ENCODE assay signal across 14 cellular contexts in the genomic region with DNA sequence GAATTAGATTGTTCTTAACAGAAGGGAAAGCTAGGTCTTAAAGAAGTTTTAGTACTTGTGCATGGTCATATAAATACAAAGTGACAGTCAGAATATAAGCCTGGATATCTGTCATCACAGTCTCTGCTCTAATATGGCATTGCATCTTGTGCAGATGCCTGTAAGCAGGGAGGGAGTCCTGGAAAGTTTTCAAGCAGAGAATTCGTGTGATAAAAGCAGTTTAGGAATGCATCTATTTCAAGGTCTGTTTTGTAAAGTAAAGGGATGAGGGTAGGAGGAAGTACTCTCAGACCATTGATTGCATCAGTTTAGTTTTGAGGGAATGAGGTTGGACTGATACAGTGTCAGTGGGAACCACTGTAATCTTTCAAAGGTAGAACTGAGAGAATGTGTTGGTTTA. TPM values are rescaled to one million over a fixed set of nuclear protein-coding genes. Genes with fewer than 3 reads are reported as not detected.
A peak's percentile ranks its signal among the peaks of the same experiment; 100 is the strongest.
DNase-seq lines count a peak whose midpoint lies in the region; ATAC-seq, FAIRE-seq and TF ChIP-seq lines count a peak whose summit lies in the region.
"Had no signal": no experiment of that assay in that cellular context is flagged by ENCODE, and none has a peak within 500 bp of the region (broad histone marks: within the 10 kb centered on the region; RNA-seq: fewer than 3 reads in every experiment).

No MANE protein-coding gene starts in this region.

- H4K8ac ChIP-seq in IMR-90 (ENCODE audit: low read depth in 2 of 2, low read length in 2 of 2), result no peak overlapping the region

- 60% methylated on average over 1 of the region's 1 CpG; no CpG with 5 or more reads in 1 of the 2 experiments for WGBS in IMR-90 (ENCODE audit: extremely low coverage in 2 of 2, insufficient read length in 1 of 2), 2 experiments

- no peak overlapping the region for H3K4ac ChIP-seq in IMR-90 (ENCODE audit: low read depth, low read length)

- peak overlapping the region; percentile 64 for H3K4me2 ChIP-seq in IMR-90 (ENCODE audit: low read depth, low read length)
- no peak overlapping the region for H3K4me2 ChIP-seq in astrocyte (ENCODE audit: low read length)

- H3K27me3 ChIP-seq in CD8-positive, alpha-beta T cell (ENCODE audit: insufficient read depth, low read length), result no peaks in the 10 kb centered on the region
- H3K27me3 ChIP-seq in IMR-90 (ENCODE audit: control insufficient read depth, insufficient read depth, low read length) (no peaks in the 10 kb centered on the region), astrocyte (ENCODE audit: insufficient read depth, low read length) (no peaks in the 10 kb centered on the region), brain microvascular endothelial cell (replicated peaks) (no peaks in the 10 kb centered on the region)
- H3K27me3 ChIP-seq: MG63, Peyer's patch, right lobe of liver, suprapubic skin had no signal

- H3K27ac ChIP-seq in CD8-positive, alpha-beta T cell (ENCODE audit: low read depth, low read length), result no peak overlapping the region
- H3K27ac ChIP-seq in IMR-90 (ENCODE audit: insufficient read depth, low read length) (peak overlapping the region; percentile 44; the same call in 1 of the 2 replicates), astrocyte (ENCODE audit: low read depth, low read length) (no peak overlapping the region), brain microvascular endothelial cell (no peak overlapping the region)
- H3K27ac ChIP-seq: right lobe of liver, suprapubic skin had no signal

- H3K4me3 ChIP-seq in CD8-positive, alpha-beta T cell (ENCODE audit: low read depth, low read length), result no peak overlapping the region
- H3K4me3 ChIP-seq in IMR-90 (ENCODE audit: insufficient read depth, low read depth, low read length) (no peak overlapping the region), astrocyte (ENCODE audit: insufficient read depth, low read depth, low read length) (no peak overlapping the region), mucosa of descending colon (no peak overlapping the region), brain microvascular endothelial cell (ENCODE audit: low read depth, low read length) (no peak overlapping the region)
- H3K4me3 ChIP-seq: MG63, Peyer's patch, right lobe of liver, suprapubic skin had no signal

- no peak overlapping the region for H3K14ac ChIP-seq in IMR-90 (replicated peaks; ENCODE audit: low read depth, low read length)

- H3K9me1 ChIP-seq in IMR-90 (ENCODE audit: insufficient read depth, low read length), result 0 out of 2 replicates have a peak, but pooled peaks cover 3% of the 10 kb centered on the region

- no peak overlapping the region for H3K56ac ChIP-seq in IMR-90 (ENCODE audit: extremely low read depth, insufficient read depth, low read length)

- no peak overlapping the region for H4K91ac ChIP-seq in IMR-90 (ENCODE audit: insufficient read depth, low read depth, low read length)

- peaks cover 49% of the 10 kb centered on the region for H3K36me3 Mint-ChIP-seq in CD8-positive, alpha-beta T cell
- peaks cover 3% of the 10 kb centered on the region for H3K36me3 Mint-ChIP-seq in astrocyte (ENCODE audit: low read depth, unreplicated experiment)

- no peak overlapping the region for H2BK20ac ChIP-seq in IMR-90 (ENCODE audit: low read depth, low read length)

- H3K4me3 Mint-ChIP-seq in CD8-positive, alpha-beta T cell, result no peak overlapping the region
- H3K4me3 Mint-ChIP-seq in astrocyte (ENCODE audit: unreplicated experiment), result no peak overlapping the region
- H3K4me3 Mint-ChIP-seq: activated CD8-positive, alpha-beta memory T cell treated with anti-CD3 and anti-CD28 coated beads, Interleukin-2, amount 10 ng/mL, durations not matched to agents 7 days and 5 days had no signal

- no peak overlapping the region for H2BK120ac ChIP-seq in IMR-90 (ENCODE audit: low read depth, low read length)

- TF ChIP-seq RAD21 in IMR-90 (IDR thresholded peaks at IDR 0.05; ENCODE audit: low read length), result no peak

- intact Hi-C loops in CD8-positive, alpha-beta T cell (cut with DNase I, micrococcal nuclease), result loop anchor here in 1 of 2 experiments (5.0 kb wide), 1 partner anchor 132 kb away; no protein-coding TSS in a partner anchor
- intact Hi-C loops in IMR-90 (cut with micrococcal nuclease) (loop anchor here (5.0 kb wide), 1 partner anchor 132 kb away; no protein-coding TSS in a partner anchor), mucosa of descending colon (cut with DNase I, micrococcal nuclease) (no loop called here)

- H4K20me1 ChIP-seq in IMR-90 (ENCODE audit: insufficient read depth, low read length) (no peaks in the 10 kb centered on the region), astrocyte (ENCODE audit: insufficient read depth, low read length) (no peaks in the 10 kb centered on the region)

- H3K27me3 Mint-ChIP-seq in CD8-positive, alpha-beta T cell (ENCODE audit: low read depth), result no peaks in the 10 kb centered on the region
- no peaks in the 10 kb centered on the region for H3K27me3 Mint-ChIP-seq in astrocyte (ENCODE audit: low read depth, unreplicated experiment)
- H3K27me3 Mint-ChIP-seq: activated CD8-positive, alpha-beta memory T cell treated with anti-CD3 and anti-CD28 coated beads, Interleukin-2, amount 10 ng/mL, durations not matched to agents 7 days and 5 days had no signal

- H3K27ac Mint-ChIP-seq in CD8-positive, alpha-beta T cell, result peak overlapping the region; percentile 23
- peak overlapping the region; percentile 90 for H3K27ac Mint-ChIP-seq in astrocyte (ENCODE audit: unreplicated experiment)
- H3K27ac Mint-ChIP-seq: activated CD8-positive, alpha-beta memory T cell treated with anti-CD3 and anti-CD28 coated beads, Interleukin-2, amount 10 ng/mL, durations not matched to agents 7 days and 5 days had no signal

- no peak overlapping the region for H2AK5ac ChIP-seq in IMR-90 (ENCODE audit: low read depth, low read length)

- CTCF ChIA-PET in CD8-positive, alpha-beta T cell (lab: Charles Lee), result interaction anchor here (1.1 to 1.4 kb wide), 3 partner anchors 12 to 133 kb away, joined by 3 to 4 read pairs (median 3); no protein-coding TSS in a partner anchor
- CTCF ChIA-PET in IMR-90 (lab: Yijun Ruan, JAX), result interaction anchor here (0.6 to 1.5 kb wide), 9 partner anchors 8 to 1159 kb away, joined by 3 to 6 read pairs (median 3); no protein-coding TSS in a partner anchor

- POLR2A ChIA-PET in CD8-positive, alpha-beta T cell (lab: Charles Lee), result interaction anchor here (0.6 kb wide), 1 partner anchor 12 kb away, joined by 3 read pairs; no protein-coding TSS in a partner anchor
- POLR2A ChIA-PET in IMR-90 (lab: Charles Lee; ENCODE audit: unreplicated experiment), result no interaction called here

- dilution Hi-C loops in IMR-90 (cut with HindIII; ENCODE audit: low sequenced_read_pairs, unreplicated experiment), result no loop called here

- peaks cover 5% of the 10 kb centered on the region for H3K4me1 Mint-ChIP-seq in CD8-positive, alpha-beta T cell (ENCODE audit: low read depth)
- H3K4me1 Mint-ChIP-seq in astrocyte (ENCODE audit: low read depth, unreplicated experiment), result peaks cover 7% of the 10 kb centered on the region

- H3K18ac ChIP-seq in IMR-90 (ENCODE audit: low read depth, low read length), result no peak overlapping the region

- no TSS peak for BruUV-seq in IMR-90 (replicated peaks; lab: Mats Ljungman, UMichigan)

- peaks cover 0 to 4% of the 10 kb centered on the region in 2 experiments; a peak in 1 of 4 replicates for H3K79me1 ChIP-seq in IMR-90 (ENCODE audit: low read depth in 1 of 2, low read length in 2 of 2)

- peaks cover 4% of the 10 kb centered on the region for H3K9me3 Mint-ChIP-seq in CD8-positive, alpha-beta T cell
- no peaks in the 10 kb centered on the region for H3K9me3 Mint-ChIP-seq in astrocyte (ENCODE audit: unreplicated experiment)

- no peaks in the 10 kb centered on the region for H3K4me1 ChIP-seq in CD8-positive, alpha-beta T cell (ENCODE audit: insufficient read depth, low read length)
- peaks cover 2% of the 10 kb centered on the region; the same call in 1 of the 2 replicates for H3K4me1 ChIP-seq in IMR-90 (ENCODE audit: control insufficient read depth, insufficient read depth, low read length)
- no peaks in the 10 kb centered on the region for H3K4me1 ChIP-seq in astrocyte (ENCODE audit: insufficient read depth, low read length)
- H3K4me1 ChIP-seq in mucosa of descending colon (ENCODE audit: low read depth), result peaks cover 10% of the 10 kb centered on the region
- H3K4me1 ChIP-seq: suprapubic skin had no signal

- TF ChIP-seq POLR2A in IMR-90 (IDR thresholded peaks at IDR 0.05; ENCODE audit: low read depth, low read length), result no peak

- H4K5ac ChIP-seq in IMR-90 (ENCODE audit: low read depth, low read length), result no peak overlapping the region

- H3K9ac ChIP-seq in IMR-90 (ENCODE audit: low read depth, low read length) (0 out of 2 replicates have a peak overlapping the region, but pooled peaks have one; percentile 37), astrocyte (ENCODE audit: low read length) (no peak overlapping the region)

- DNase-seq in CD8-positive, alpha-beta T cell, result no peak
- DNase-seq in IMR-90, result peak; percentile 71
- peak; percentile 25 for DNase-seq in astrocyte (ENCODE audit: low read depth)
- DNase-seq in mucosa of descending colon, result no peak
- no peak for DNase-seq in activated effector memory CD4-positive, alpha-beta T cell treated with Interleukin-2 at 50 U/mL for 16 hours
- no peak for DNase-seq in cerebellum (ENCODE audit: low spot score)
- no peak for DNase-seq in brain microvascular endothelial cell
- no peak for DNase-seq in ecto neural progenitor cell (ENCODE audit: low spot score)
- DNase-seq: activated CD8-positive, alpha-beta memory T cell treated with anti-CD3 and anti-CD28 coated beads, Interleukin-2, amount 10 ng/mL, durations not matched to agents 7 days and 5 days; MG63; Peyer's patch; right lobe of liver; T1000 had no signal

- TF ChIP-seq CTCF in CD8-positive, alpha-beta T cell (IDR thresholded peaks at IDR 0.05), result no peak
- TF ChIP-seq CTCF in IMR-90 (conservative IDR thresholded peaks at IDR 0.05; ENCODE audit: low read depth, low read length) (no peak), astrocyte (IDR thresholded peaks at IDR 0.05; ENCODE audit: insufficient read depth, low read depth, low read length) (no peak), mucosa of descending colon (IDR thresholded peaks at IDR 0.05) (no peak), brain microvascular endothelial cell (IDR thresholded peaks at IDR 0.05; ENCODE audit: low read depth, low read length, missing control alignments) (no peak)

- FAIRE-seq in astrocyte (lab: Jason Lieb, UNC), result no peak

- peaks cover 13% of the 10 kb centered on the region for H3K36me3 ChIP-seq in CD8-positive, alpha-beta T cell (ENCODE audit: insufficient read depth, low read length)
- H3K36me3 ChIP-seq in IMR-90 (ENCODE audit: control insufficient read depth, insufficient read depth, low read length) (peaks cover 11% of the 10 kb centered on the region), astrocyte (ENCODE audit: insufficient read depth, low read length) (peaks cover 14% of the 10 kb centered on the region), mucosa of descending colon (ENCODE audit: low read depth) (no peaks in the 10 kb centered on the region), brain microvascular endothelial cell (replicated peaks) (peaks cover 10% of the 10 kb centered on the region)

- ATAC-seq in CD8-positive, alpha-beta T cell, result no peak
- ATAC-seq in IMR-90 (ENCODE audit: low read depth) (peak; percentile 92), mucosa of descending colon (peak; percentile 6)
- ATAC-seq: activated CD8-positive, alpha-beta memory T cell treated with anti-CD3 and anti-CD28 coated beads, Interleukin-2, amount 10 ng/mL, durations not matched to agents 7 days and 5 days; right lobe of liver had no signal

- no peaks in the 10 kb centered on the region for H3K9me3 ChIP-seq in CD8-positive, alpha-beta T cell (ENCODE audit: low read length)
- H3K9me3 ChIP-seq in IMR-90 (ENCODE audit: control insufficient read depth, insufficient read depth, low read length) (no peaks in the 10 kb centered on the region; the same call in 1 of the 2 replicates), astrocyte (ENCODE audit: insufficient read depth, low read depth, low read length) (no peaks in the 10 kb centered on the region), mucosa of descending colon (no peaks in the 10 kb centered on the region)
- H3K9me3 ChIP-seq: MG63, Peyer's patch, right lobe of liver, suprapubic skin had no signal

- in situ Hi-C loops in IMR-90 (cut with MboI; ENCODE audit: low sequenced_read_pairs), result no loop called here
- in situ Hi-C loops in brain microvascular endothelial cell (cut with HindIII; ENCODE audit: low pct_ligation_motif_present, low sequenced_read_pairs), result no loop called here

- H2AK9ac ChIP-seq in IMR-90 (replicated peaks; ENCODE audit: low read depth, low read length, poor library complexity), result no peak overlapping the region

- H2AFZ ChIP-seq in IMR-90 (replicated peaks; ENCODE audit: low read length, poor library complexity) (no peak overlapping the region), astrocyte (ENCODE audit: low read depth, low read length) (no peak overlapping the region)

- H3K79me2 ChIP-seq in astrocyte (ENCODE audit: insufficient read depth, low read length), result no peaks in the 10 kb centered on the region

- no peak overlapping the region for H2BK15ac ChIP-seq in IMR-90 (ENCODE audit: low read depth, low read length)

- H2BK5ac ChIP-seq in IMR-90 (ENCODE audit: low read depth, low read length, poor library complexity, severe bottlenecking), result peak overlapping the region; percentile 20

- H3K23ac ChIP-seq in IMR-90 (ENCODE audit: low read depth, low read length), result no peak overlapping the region

RNA-seq across cellular contexts. Expression of a gene that starts 30.6 kb away (rescaled TPM):
- 10 to 100 TPM; 14.4 to 16.2 TPM for total RNA-seq in CD8-positive, alpha-beta T cell
- total RNA-seq in IMR-90 (2012; rRNA removed), result 77.4 and 92.2 TPM in 2 replicates
- 26.2 and 34.8 TPM in 2 replicates for polyA plus RNA-seq in IMR-90 (2012; rRNA removed)
- 6.7 and 11.2 TPM in 2 replicates for polyA plus RNA-seq in IMR-90 (2012; cell fraction: cytosol; rRNA removed)
- 1.9 and 11.4 TPM in 2 replicates for polyA plus RNA-seq in IMR-90 (2012; cell fraction: nucleus; rRNA removed; ENCODE audit: low replicate concordance)
- 55.1 and 61.7 TPM in 2 replicates for total RNA-seq in astrocyte
- total RNA-seq in mucosa of descending colon, result 10 to 100 TPM; 65.7 to 86.5 (median 73.6) TPM
- 41.5 TPM for total RNA-seq in cerebellum

RNA-seq across cellular contexts. Expression of a gene that starts 35.0 kb away (rescaled TPM):
- total RNA-seq in CD8-positive, alpha-beta T cell, result 1 to 10 TPM; 2.9 to 3.2 TPM
- total RNA-seq in IMR-90 (2012; rRNA removed) (31.9 and 38.2 TPM in 2 replicates), astrocyte (25.7 and 25.9 TPM in 2 replicates), mucosa of descending colon (10 to 100 TPM; 39.6 to 87.1 (median 62.4) TPM), cerebellum (14.1 TPM)
- polyA plus RNA-seq in IMR-90 (2012; rRNA removed), result 31.7 and 34.2 TPM in 2 replicates
- polyA plus RNA-seq in IMR-90 (2012; cell fraction: cytosol; rRNA removed), result 9.6 and 18.3 TPM in 2 replicates
- 5.1 and 16.5 TPM in 2 replicates for polyA plus RNA-seq in IMR-90 (2012; cell fraction: nucleus; rRNA removed; ENCODE audit: low replicate concordance)

Comparison
In these comparisons a context has a peak if more than half of its experiments do, and no peak if none do; other contexts are left out.
1. DNase-seq: peak in IMR-90 (single experiment) and astrocyte (single experiment); none in CD8-positive, alpha-beta T cell (0 of 7), mucosa of descending colon (0 of 3), activated effector memory CD4-positive, alpha-beta T cell treated with Interleukin-2 at 50 U/mL for 16 hours (single experiment), cerebellum (single experiment), brain microvascular endothelial cell (single experiment) and ecto neural progenitor cell (single experiment).